Comparison of ENCODE assay signal across 15 cellular contexts in genomic region chr1:38718031-38718430, GRCh38.
DNase-seq lines count a peak whose midpoint lies in the region; ATAC-seq lines count a peak whose summit lies in the region.
"Had no signal": no experiment of that assay in that cellular context is flagged by ENCODE, and none has a peak within 500 bp of the region (broad histone marks: within the 10 kb centered on the region; RNA-seq: fewer than 3 reads in every experiment).

No MANE protein-coding gene starts in this region.

- no peaks in the 10 kb centered on the region for H3K4me1 Mint-ChIP-seq in activated CD8-positive, alpha-beta memory T cell treated with anti-CD3 and anti-CD28 coated beads, Interleukin-2, amount 10 ng/mL, durations not matched to agents 7 days and 5 days
- no peaks in the 10 kb centered on the region for H3K4me1 Mint-ChIP-seq in activated naive CD8-positive, alpha-beta T cell treated with anti-CD3 and anti-CD28 coated beads, Interleukin-2, amount 50 U/mL, for 24 hours
- H3K4me1 Mint-ChIP-seq: CD14-positive monocyte; CD4-positive, alpha-beta memory T cell; CD8-positive, alpha-beta memory T cell had no signal

- H3K36me3 Mint-ChIP-seq in activated CD8-positive, alpha-beta memory T cell treated with anti-CD3 and anti-CD28 coated beads, Interleukin-2, amount 10 ng/mL, durations not matched to agents 7 days and 5 days: no peaks in the 10 kb centered on the region
- H3K36me3 Mint-ChIP-seq in activated naive CD8-positive, alpha-beta T cell treated with anti-CD3 and anti-CD28 coated beads, Interleukin-2, amount 50 U/mL, for 24 hours (ENCODE audit: low read depth): no peaks in the 10 kb centered on the region
- H3K36me3 Mint-ChIP-seq: CD14-positive monocyte; CD4-positive, alpha-beta memory T cell; CD4-positive, CD25-positive, alpha-beta regulatory T cell; CD8-positive, alpha-beta memory T cell had no signal

- no peaks in the 10 kb centered on the region for H3K9me3 Mint-ChIP-seq in activated CD8-positive, alpha-beta memory T cell treated with anti-CD3 and anti-CD28 coated beads, Interleukin-2, amount 10 ng/mL, durations not matched to agents 7 days and 5 days (ENCODE audit: low read depth)
- no peaks in the 10 kb centered on the region for H3K9me3 Mint-ChIP-seq in activated naive CD8-positive, alpha-beta T cell treated with anti-CD3 and anti-CD28 coated beads, Interleukin-2, amount 50 U/mL, for 24 hours
- H3K9me3 Mint-ChIP-seq: CD8-positive, alpha-beta memory T cell had no signal

- peak; percentile 21 for DNase-seq in activated CD8-positive, alpha-beta memory T cell treated with anti-CD3 and anti-CD28 coated beads, Interleukin-2, amount 10 ng/mL, durations not matched to agents 7 days and 5 days
- DNase-seq in activated CD8-positive, alpha-beta memory T cell treated with anti-CD3 and anti-CD28 coated beads for 24 hours: no peak
- peak; percentile 26 for DNase-seq in islet precursor cell
- no peak for DNase-seq in 8988T
- DNase-seq in activated naive CD8-positive, alpha-beta T cell treated with anti-CD3 and anti-CD28 coated beads, Interleukin-2, amount 50 U/mL, for 24 hours: no peak
- DNase-seq: ACHN; BE2C; C1 segment of cervical spinal cord; CD4-positive, alpha-beta memory T cell; CD4-positive, CD25-positive, alpha-beta regulatory T cell; CD8-positive, alpha-beta memory T cell; COR-L47; DMS79 treated with DMSO at 0.1 percent for 48 hours; GF-D8 had no signal

- no peak overlapping the region for H3K27ac Mint-ChIP-seq in activated CD8-positive, alpha-beta memory T cell treated with anti-CD3 and anti-CD28 coated beads, Interleukin-2, amount 10 ng/mL, durations not matched to agents 7 days and 5 days
- H3K27ac Mint-ChIP-seq in activated naive CD8-positive, alpha-beta T cell treated with anti-CD3 and anti-CD28 coated beads, Interleukin-2, amount 50 U/mL, for 24 hours: no peak overlapping the region
- H3K27ac Mint-ChIP-seq: CD14-positive monocyte; CD4-positive, alpha-beta memory T cell; CD4-positive, CD25-positive, alpha-beta regulatory T cell had no signal

- ATAC-seq in activated CD8-positive, alpha-beta memory T cell treated with anti-CD3 and anti-CD28 coated beads, Interleukin-2, amount 10 ng/mL, durations not matched to agents 7 days and 5 days: no peak
- ATAC-seq in activated naive CD8-positive, alpha-beta T cell treated with anti-CD3 and anti-CD28 coated beads, Interleukin-2, amount 50 U/mL, for 24 hours: no peak

- CTCF ChIA-PET in activated CD8-positive, alpha-beta memory T cell treated with anti-CD3 and anti-CD28 coated beads, Interleukin-2, amount 10 ng/mL, durations not matched to agents 7 days and 5 days (lab: Charles Lee): no interaction called here

- no peak overlapping the region for H3K4me3 Mint-ChIP-seq in activated CD8-positive, alpha-beta memory T cell treated with anti-CD3 and anti-CD28 coated beads, Interleukin-2, amount 10 ng/mL, durations not matched to agents 7 days and 5 days
- H3K4me3 Mint-ChIP-seq in activated naive CD8-positive, alpha-beta T cell treated with anti-CD3 and anti-CD28 coated beads, Interleukin-2, amount 50 U/mL, for 24 hours: no peak overlapping the region
- H3K4me3 Mint-ChIP-seq: CD14-positive monocyte; CD4-positive, alpha-beta memory T cell; CD4-positive, CD25-positive, alpha-beta regulatory T cell; CD8-positive, alpha-beta memory T cell had no signal

- peaks cover 6% of the 10 kb centered on the region for H3K27me3 Mint-ChIP-seq in activated CD8-positive, alpha-beta memory T cell treated with anti-CD3 and anti-CD28 coated beads, Interleukin-2, amount 10 ng/mL, durations not matched to agents 7 days and 5 days
- peaks cover 11% of the 10 kb centered on the region for H3K27me3 Mint-ChIP-seq in activated naive CD8-positive, alpha-beta T cell treated with anti-CD3 and anti-CD28 coated beads, Interleukin-2, amount 50 U/mL, for 24 hours

Comparison
In these comparisons a context has a peak if more than half of its experiments do, and no peak if none do; other contexts are left out.
1. DNase-seq: peak in activated CD8-positive, alpha-beta memory T cell treated with anti-CD3 and anti-CD28 coated beads, Interleukin-2, amount 10 ng/mL, durations not matched to agents 7 days and 5 days (single experiment) and islet precursor cell (single experiment); none in activated CD8-positive, alpha-beta memory T cell treated with anti-CD3 and anti-CD28 coated beads for 24 hours (single experiment), 8988T (single experiment) and activated naive CD8-positive, alpha-beta T cell treated with anti-CD3 and anti-CD28 coated beads, Interleukin-2, amount 50 U/mL, for 24 hours (single experiment).